18 cellular contexts compared by ENCODE assay signal in genomic region chr12:47303207-47303606, GRCh38.
DNase-seq lines count a peak whose midpoint lies in the region; ATAC-seq and TF ChIP-seq lines count a peak whose summit lies in the region.
"Had no signal": no experiment of that assay in that cellular context is flagged by ENCODE, and none has a peak within 500 bp of the region (broad histone marks: within the 10 kb centered on the region; RNA-seq: fewer than 3 reads in every experiment).

No MANE protein-coding gene starts in this region.

- H3K9me2 ChIP-seq in DOHH2 (replicated peaks; ENCODE audit: control insufficient read depth, low read length) (no peaks in the 10 kb centered on the region), PC-3 (replicated peaks; ENCODE audit: low read length) (no peaks in the 10 kb centered on the region)

- H3K9ac ChIP-seq in PC-3 (ENCODE audit: low read length), result no peak overlapping the region

- no peaks in the 10 kb centered on the region for H3K36me3 ChIP-seq in DOHH2 (ENCODE audit: control insufficient read depth, low read length)
- H3K36me3 ChIP-seq in PC-3 (ENCODE audit: low read depth, low read length), result no peaks in the 10 kb centered on the region
- no peaks in the 10 kb centered on the region for H3K36me3 ChIP-seq in BE2C

- peak overlapping the region; percentile 92 for H3K27ac Mint-ChIP-seq in activated T-helper 17 cell treated with anti-CD3 and anti-CD28 coated beads, Interleukin-2, amount 50 U/mL, for 72 hours

- peaks cover 10% of the 10 kb centered on the region; the same call in 1 of the 2 replicates for H3K9me3 ChIP-seq in AG04450 (ENCODE audit: control insufficient read depth, insufficient read depth, low read length)
- no peaks in the 10 kb centered on the region for H3K9me3 ChIP-seq in DOHH2 (ENCODE audit: control insufficient read depth, insufficient read depth, low read length)
- H3K9me3 ChIP-seq in PC-3 (ENCODE audit: low read length), result no peaks in the 10 kb centered on the region
- H3K9me3 ChIP-seq in BE2C, result no peaks in the 10 kb centered on the region

- no peak for ATAC-seq in activated T-helper 17 cell treated with anti-CD3 and anti-CD28 coated beads, Interleukin-2, amount 50 U/mL, for 72 hours (replicated peaks)
- no peak for ATAC-seq in PC-3
- ATAC-seq: Right ventricle myocardium inferior had no signal

- H3K9me3 Mint-ChIP-seq in activated T-helper 17 cell treated with anti-CD3 and anti-CD28 coated beads, Interleukin-2, amount 50 U/mL, for 72 hours, result peaks cover 5% of the 10 kb centered on the region

- H3K4me1 Mint-ChIP-seq in activated T-helper 17 cell treated with anti-CD3 and anti-CD28 coated beads, Interleukin-2, amount 50 U/mL, for 72 hours, result peaks cover 57% of the 10 kb centered on the region

- CTCF ChIA-PET in AG04450 (lab: Charles Lee), result interaction anchor here (7.1 kb wide), 1 partner anchor 270 kb away, joined by 76 read pairs; no protein-coding TSS in a partner anchor
- CTCF ChIA-PET in PC-3 (lab: Charles Lee), result no interaction called here

- no peak overlapping the region for H2AFZ ChIP-seq in PC-3 (ENCODE audit: low read length)

- H3K4me2 ChIP-seq in DOHH2 (ENCODE audit: low read length) (peak overlapping the region; percentile 54; the same call in 1 of the 2 replicates), PC-3 (ENCODE audit: low read length) (no peak overlapping the region)

- intact Hi-C loops in PC-3 (cut with micrococcal nuclease), result no loop called here

- DNase-seq in AG04450 (ENCODE audit: low read depth, low spot score) (peak; percentile 38), iris pigment epithelial cell (ENCODE audit: low read depth) (peak; percentile 51), PC-3 (no peak), BE2C (no peak), NCI-H1436 (lab: John Stamatoyannopoulos, UW) (no peak), NCI-H2227 (lab: John Stamatoyannopoulos, UW; ENCODE audit: unreplicated experiment) (no peak)
- DNase-seq: activated gamma-delta T cell treated with Interleukin-2 at 50 U/mL for 16 hours; central memory CD4-positive, alpha-beta T cell; glutamatergic neuron; islet precursor cell; NCI-H2029; NCI-H748 treated with DMSO at 0.1 percent for 48 hours; posterior cingulate gyrus; stimulated activated CD4-positive, alpha-beta T cell treated with anti-CD3 and anti-CD28 coated beads, Interleukin-15, amount 100 ng/mL, for 24 hours had no signal

- H3K79me2 ChIP-seq in DOHH2 (ENCODE audit: control insufficient read depth, low read length) (no peaks in the 10 kb centered on the region), PC-3 (ENCODE audit: low read length) (no peaks in the 10 kb centered on the region)

- no peaks in the 10 kb centered on the region for H4K20me1 ChIP-seq in DOHH2 (ENCODE audit: control insufficient read depth, insufficient read depth, low read depth, low read length)
- H4K20me1 ChIP-seq in PC-3 (ENCODE audit: low read length), result no peaks in the 10 kb centered on the region

- H3K27me3 Mint-ChIP-seq in activated T-helper 17 cell treated with anti-CD3 and anti-CD28 coated beads, Interleukin-2, amount 50 U/mL, for 72 hours, result no peaks in the 10 kb centered on the region

- POLR2A ChIA-PET in AG04450 (lab: Yijun Ruan, JAX) (interaction anchor here (1.4 kb wide), 1 partner anchor 223 kb away, joined by 3 read pairs; the partner anchor contains the start of genes AMIGO2 and PCED1B), PC-3 (lab: Charles Lee; ENCODE audit: unreplicated experiment) (no interaction called here)

- H3K4me3 Mint-ChIP-seq in activated T-helper 17 cell treated with anti-CD3 and anti-CD28 coated beads, Interleukin-2, amount 50 U/mL, for 72 hours, result peak overlapping the region; percentile 83
- H3K4me3 Mint-ChIP-seq: CD14-positive monocyte had no signal

- H3F3A ChIP-seq in DOHH2 (ENCODE audit: control insufficient read depth, insufficient read depth) (no peaks in the 10 kb centered on the region), PC-3 (ENCODE audit: low read length, unreplicated experiment) (no peaks in the 10 kb centered on the region)

- TF ChIP-seq CTCF in AG04450 (IDR thresholded peaks at IDR 0.05; ENCODE audit: low read depth, low read length) (no peak), DOHH2 (IDR thresholded peaks at IDR 0.05; ENCODE audit: low read depth, low read length, poor library complexity, severe bottlenecking) (no peak), PC-3 (conservative IDR thresholded peaks at IDR 0.05; ENCODE audit: low read depth, low read length) (no peak), BE2C (IDR thresholded peaks at IDR 0.05; ENCODE audit: low read depth, low read length) (no peak)

- H3K27ac ChIP-seq in AG04450 (ENCODE audit: low read depth, low read length) (peak overlapping the region; percentile 63), DOHH2 (ENCODE audit: low read depth, low read length) (no peak overlapping the region), PC-3 (ENCODE audit: low read length) (no peak overlapping the region)

- no peaks in the 10 kb centered on the region for H3K27me3 ChIP-seq in AG04450 (ENCODE audit: control insufficient read depth, insufficient read depth, low read length)
- H3K27me3 ChIP-seq in DOHH2 (ENCODE audit: control insufficient read depth, low read length), result no peaks in the 10 kb centered on the region
- no peaks in the 10 kb centered on the region for H3K27me3 ChIP-seq in PC-3 (ENCODE audit: low read length)
- H3K27me3 ChIP-seq in BE2C, result peaks cover 6% of the 10 kb centered on the region

- H3K4me3 ChIP-seq in AG04450 (ENCODE audit: low read depth, low read length), result no peak overlapping the region
- H3K4me3 ChIP-seq in DOHH2 (ENCODE audit: low read length), result no peak overlapping the region
- H3K4me3 ChIP-seq in PC-3 (ENCODE audit: low read length), result no peak overlapping the region
- no peak overlapping the region for H3K4me3 ChIP-seq in BE2C (ENCODE audit: low read depth, low read length)

- no TSS peak for BruUV-seq in PC-3 (replicated peaks; lab: Mats Ljungman, UMichigan)

- H3K36me3 Mint-ChIP-seq in activated T-helper 17 cell treated with anti-CD3 and anti-CD28 coated beads, Interleukin-2, amount 50 U/mL, for 72 hours (ENCODE audit: low read depth), result peaks cover 14% of the 10 kb centered on the region
- H3K36me3 Mint-ChIP-seq: CD14-positive monocyte had no signal

- peaks cover 55% of the 10 kb centered on the region for H3K4me1 ChIP-seq in DOHH2 (ENCODE audit: control insufficient read depth, low read length)
- H3K4me1 ChIP-seq in PC-3 (ENCODE audit: insufficient read depth, low read length), result peaks cover 13% of the 10 kb centered on the region; the same call in 1 of the 2 replicates
- H3K4me1 ChIP-seq in BE2C, result no peaks in the 10 kb centered on the region

Comparison
In these comparisons a context has a peak if more than half of its experiments do, and no peak if none do; other contexts are left out.
1. DNase-seq: peak in AG04450 (single experiment) and iris pigment epithelial cell (single experiment); none in PC-3 (single experiment), BE2C (single experiment), NCI-H1436 (single experiment) and NCI-H2227 (single experiment).